Comparison of ENCODE assay signal across 1 cellular context in genomic region chr17:10754861-10755591, GRCh38.
TF ChIP-seq lines count a peak whose summit lies in the region.

No MANE protein-coding gene starts in this region.

TF ChIP-seq in GM23338, 12 proteins besides CTCF, POLR2A, EP300 and RAD21:
- TF ChIP-seq CREB1 (CRISPR knock-in tag; IDR thresholded peaks at IDR 0.05; ENCODE audit: low read depth) (no peak), STAT1 (IDR thresholded peaks at IDR 0.05; ENCODE audit: unreplicated experiment) (no peak), EZH2 (IDR thresholded peaks at IDR 0.05; ENCODE audit: low read depth, unreplicated experiment) (no peak), REST (IDR thresholded peaks at IDR 0.05; ENCODE audit: unreplicated experiment) (peak; percentile 29), ETS1 (IDR thresholded peaks at IDR 0.05) (no peak), POLR2AphosphoS5 (IDR thresholded peaks at IDR 0.05; ENCODE audit: low read depth) (peak; percentile 42; the same call in 1 of the 2 replicates), ZNF462 (CRISPR knock-in tag; IDR thresholded peaks at IDR 0.05) (no peak)
